Comparison of ENCODE assay signal across 9 cellular contexts in genomic region chr16:20898938-20899502, GRCh38. TPM values are rescaled to one million over a fixed set of nuclear protein-coding genes. Genes with fewer than 3 reads are reported as not detected.
DNase-seq lines count a peak whose midpoint lies in the region; ATAC-seq, FAIRE-seq and TF ChIP-seq lines count a peak whose summit lies in the region.
"Had no signal": no experiment of that assay in that cellular context is flagged by ENCODE, and none has a peak within 500 bp of the region (broad histone marks: within the 10 kb centered on the region; RNA-seq: fewer than 3 reads in every experiment).

No MANE protein-coding gene starts in this region.

- H3K36me3 ChIP-seq in HepG2 (replicated peaks in 1 of 2; ENCODE audit: control insufficient read depth in 1 of 2, insufficient read depth in 2 of 2, low read length in 2 of 2), result peaks cover 8 to 17% of the 10 kb centered on the region in 2 experiments
- peaks cover 8% of the 10 kb centered on the region for H3K36me3 ChIP-seq in upper lobe of right lung

- CTCF ChIA-PET in HepG2 (lab: Yijun Ruan, JAX; ENCODE audit: low intra/inter-chr PET ratio, low total read pairs), result no interaction called here

- TSS peak; percentile 53 for BruUV-seq in HepG2 (replicated peaks; lab: Mats Ljungman, UMichigan)

- no peaks in the 10 kb centered on the region; a peak in 1 of 5 replicates for H3K27me3 ChIP-seq in HepG2 (ENCODE audit: control insufficient read depth in 1 of 2, insufficient read depth in 2 of 2, low read length in 2 of 2)
- no peaks in the 10 kb centered on the region for H3K27me3 ChIP-seq in upper lobe of right lung

- H4K20me1 ChIP-seq in HepG2 (ENCODE audit: insufficient read depth, low read length), result peaks cover 9% of the 10 kb centered on the region; the same call in 1 of the 2 replicates

- no peak for TF ChIP-seq RAD21 in HepG2 (CRISPR knock-in tag; IDR thresholded peaks at IDR 0.05)

- peak overlapping the region; percentile 96 for H3K4me3 ChIP-seq in astrocyte of the spinal cord (ENCODE audit: low read depth, low read length)
- H3K4me3 ChIP-seq in HepG2 (replicated peaks in 1 of 3; ENCODE audit: insufficient read depth in 1 of 3, low read depth in 2 of 3, low read length in 3 of 3), result peak overlapping the region; percentile 83 to 95 (median 87)
- H3K4me3 ChIP-seq in upper lobe of right lung, result peak overlapping the region; percentile 91

- H3K4me1 Mint-ChIP-seq in activated naive CD4-positive, alpha-beta T cell treated with anti-CD3 and anti-CD28 coated beads, Interleukin-2, amount 50 U/mL, for 24 hours, result peaks cover 54% of the 10 kb centered on the region

- H3K9ac ChIP-seq in HepG2 (ENCODE audit: insufficient read depth, low read depth, low read length), result peak overlapping the region; percentile 95

- TF ChIP-seq EP300 in HepG2 (IDR thresholded peaks at IDR 0.05; ENCODE audit: low read depth in 2 of 2, low read length in 2 of 2) (no peak), HepG2 (CRISPR knock-in tag; IDR thresholded peaks at IDR 0.05; ENCODE audit: borderline replicate concordance) (no peak)

- H3K9me3 Mint-ChIP-seq in activated naive CD4-positive, alpha-beta T cell treated with anti-CD3 and anti-CD28 coated beads, Interleukin-2, amount 50 U/mL, for 24 hours, result no peaks in the 10 kb centered on the region

- no peaks in the 10 kb centered on the region for H3K27me3 Mint-ChIP-seq in activated naive CD4-positive, alpha-beta T cell treated with anti-CD3 and anti-CD28 coated beads, Interleukin-2, amount 50 U/mL, for 24 hours

- DNase-seq in activated naive CD4-positive, alpha-beta T cell treated with Interleukin-2 at 50 U/mL for 16 hours, result no peak
- peak; percentile 55 for DNase-seq in astrocyte of the spinal cord (ENCODE audit: low read depth, low spot score)
- peak; percentile 56 for DNase-seq in HepG2 (ENCODE audit: low spot score)
- DNase-seq in upper lobe of right lung, result no peak
- DNase-seq in NOMO-1 treated with dmso at 0.1 percent for 144 hours (lab: John Stamatoyannopoulos, UW; ENCODE audit: unreplicated experiment), result no peak
- DNase-seq in cerebellum (ENCODE audit: low spot score), result no peak

- TF ChIP-seq CTCF in astrocyte of the spinal cord (IDR thresholded peaks at IDR 0.05; ENCODE audit: low read depth, low read length) (no peak), HepG2 (CRISPR knock-in tag; IDR thresholded peaks at IDR 0.05) (no peak), upper lobe of right lung (IDR thresholded peaks at IDR 0.05) (no peak)

- H3K36me3 Mint-ChIP-seq in activated naive CD4-positive, alpha-beta T cell treated with anti-CD3 and anti-CD28 coated beads, Interleukin-2, amount 50 U/mL, for 24 hours, result peaks cover 5% of the 10 kb centered on the region

- ATAC-seq in HepG2 (no peak), upper lobe of right lung (no peak), GM18520 (IDR thresholded peaks at IDR 0.05; ENCODE audit: unreplicated experiment) (no peak)

- no peak for TF ChIP-seq POLR2A in HepG2 (IDR thresholded peaks at IDR 0.05; ENCODE audit: insufficient read depth in 1 of 2, low read depth in 2 of 2, low read length in 2 of 2)

- no peak overlapping the region for H2AFZ ChIP-seq in HepG2 (ENCODE audit: low read length)

- in situ Hi-C loops in astrocyte of the spinal cord (cut with HindIII; ENCODE audit: low sequenced_read_pairs) (no loop called here), HepG2 (cut with HindIII; ENCODE audit: extremely low pct_ligation_motif_present, low pct_unique_long_range_greater_than_20kb) (no loop called here)

- H3K4me2 ChIP-seq in HepG2 (ENCODE audit: low read depth, low read length), result peak overlapping the region; percentile 77

- POLR2A ChIA-PET in HepG2 (lab: Yijun Ruan, JAX), result interaction anchor here (1.6 to 3.4 kb wide), 11 partner anchors 8 to 93 kb away, joined by 6 to 20 read pairs (median 12); partner anchors contain the start of genes ERI2 and REXO5

- FAIRE-seq in HepG2 (lab: Jason Lieb, UNC), result no peak
- FAIRE-seq: colon had no signal

- H3K9me3 ChIP-seq in HepG2 (ENCODE audit: low read length) (no peaks in the 10 kb centered on the region), upper lobe of right lung (no peaks in the 10 kb centered on the region)

- intact Hi-C loops in HepG2 (cut with micrococcal nuclease; ENCODE audit: unreplicated experiment) (loop anchor here (1.0 to 5.0 kb wide), 3 partner anchors 24 to 1442 kb away; no protein-coding TSS in a partner anchor), upper lobe of right lung (cut with DNase I) (no loop called here)

- peaks cover 87% of the 10 kb centered on the region for H3K79me2 ChIP-seq in HepG2 (ENCODE audit: insufficient read depth, low read length)

- peaks cover 76% of the 10 kb centered on the region for H3K4me1 ChIP-seq in HepG2 (ENCODE audit: insufficient read depth, low read length)
- H3K4me1 ChIP-seq in upper lobe of right lung, result peaks cover 48% of the 10 kb centered on the region

- peak overlapping the region; percentile 18 for H3K27ac Mint-ChIP-seq in activated naive CD4-positive, alpha-beta T cell treated with anti-CD3 and anti-CD28 coated beads, Interleukin-2, amount 50 U/mL, for 24 hours

- peak overlapping the region; percentile 94 for H3K27ac ChIP-seq in HepG2 (ENCODE audit: extremely low read length, insufficient read depth, low read length)
- peak overlapping the region; percentile 98 for H3K27ac ChIP-seq in upper lobe of right lung

- WGBS in HepG2 (ENCODE audit: low lambda C conversion rate), result 39% methylated on average over 8 of the region's 8 CpGs

- peak overlapping the region; percentile 94 for H3K4me3 Mint-ChIP-seq in activated naive CD4-positive, alpha-beta T cell treated with anti-CD3 and anti-CD28 coated beads, Interleukin-2, amount 50 U/mL, for 24 hours

TF ChIP-seq in HepG2, 621 proteins besides CTCF, POLR2A, EP300 and RAD21 (continues in another document):
- 0 out of 2 replicates have a peak, but pooled peaks have one; percentile 9 for TF ChIP-seq FOXK1 (CRISPR knock-in tag; IDR thresholded peaks at IDR 0.05; ENCODE audit: borderline replicate concordance, low read depth)

RNA-seq across cellular contexts. Expression of gene DCUN1D3, which starts 1.1 kb away (rescaled TPM):
- total RNA-seq in HepG2 (2016; rRNA removed; fragmentation: Illumina TruSeq; extraction: Trizol) (19.3 and 26.1 TPM in 2 replicates), upper lobe of right lung (28.7 TPM), cerebellum (9.7 TPM)
- total RNA-seq in HepG2 (2016; cell fraction: cytosol; rRNA removed; fragmentation: Illumina TruSeq; extraction: Trizol; ENCODE audit: low read depth), result 5.0 and 5.9 TPM in 2 replicates
- 19.9 and 24.5 TPM in 2 replicates for total RNA-seq in HepG2 (2016; cell fraction: insoluble cytoplasmic fraction; rRNA removed; fragmentation: Illumina TruSeq; extraction: Trizol)
- total RNA-seq in HepG2 (2016; cell fraction: membrane; rRNA removed; fragmentation: Illumina TruSeq; extraction: Trizol), result 16.0 and 17.0 TPM in 2 replicates
- 14.7 and 15.1 TPM in 2 replicates for total RNA-seq in HepG2 (2016; cell fraction: nucleus; rRNA removed; fragmentation: Illumina TruSeq; extraction: Trizol)
- polyA plus RNA-seq in HepG2 (2011; rRNA removed), result 5.0 and 6.3 TPM in 2 replicates
- polyA plus RNA-seq in HepG2 (2011; cell fraction: cytosol; rRNA removed), result 3.9 and 4.7 TPM in 2 replicates
- 12.3 and 12.9 TPM in 2 replicates for polyA plus RNA-seq in HepG2 (2011; cell fraction: nucleus; rRNA removed)
- 5.8 and 5.9 TPM in 2 replicates for polyA plus RNA-seq in HepG2 (2012)
- polyA plus RNA-seq in HepG2 (2016; cell fraction: cytosol; fragmentation: Illumina TruSeq; extraction: Trizol; ENCODE audit: low read depth), result 0.90 and 1.3 TPM in 2 replicates
- 10.0 and 11.9 TPM in 2 replicates for polyA plus RNA-seq in HepG2 (2016; cell fraction: insoluble cytoplasmic fraction; fragmentation: Illumina TruSeq; extraction: Trizol; ENCODE audit: low read depth)
- polyA plus RNA-seq in HepG2 (2016; cell fraction: membrane; fragmentation: Illumina TruSeq; extraction: Trizol; ENCODE audit: low read depth), result 4.5 and 5.0 TPM in 2 replicates
- polyA plus RNA-seq in HepG2 (2016; cell fraction: nucleus; fragmentation: Illumina TruSeq; extraction: Trizol; ENCODE audit: insufficient read depth, low read depth), result 19.3 and 20.7 TPM in 2 replicates
- 4.9 and 13.7 TPM in 2 replicates for polyA minus RNA-seq in HepG2 (2011; rRNA and poly(A)+ RNA removed; ENCODE audit: low replicate concordance)
- 9.6 and 11.5 TPM in 2 replicates for polyA minus RNA-seq in HepG2 (2011; cell fraction: cytosol; rRNA and poly(A)+ RNA removed)
- 39.1 and 40.5 TPM in 2 replicates for polyA minus RNA-seq in HepG2 (2011; cell fraction: nucleus; rRNA and poly(A)+ RNA removed)

RNA-seq across cellular contexts. Expression of gene LYRM1, which starts 1.6 kb away (rescaled TPM):
- total RNA-seq in HepG2 (2016; rRNA removed; fragmentation: Illumina TruSeq; extraction: Trizol) (82.6 and 106 TPM in 2 replicates), upper lobe of right lung (28.9 TPM), cerebellum (29.3 TPM)
- total RNA-seq in HepG2 (2016; cell fraction: cytosol; rRNA removed; fragmentation: Illumina TruSeq; extraction: Trizol; ENCODE audit: low read depth), result 95.5 and 110 TPM in 2 replicates
- 87.8 and 105 TPM in 2 replicates for total RNA-seq in HepG2 (2016; cell fraction: insoluble cytoplasmic fraction; rRNA removed; fragmentation: Illumina TruSeq; extraction: Trizol)
- 174 and 185 TPM in 2 replicates for total RNA-seq in HepG2 (2016; cell fraction: membrane; rRNA removed; fragmentation: Illumina TruSeq; extraction: Trizol)
- 39.6 and 43.2 TPM in 2 replicates for total RNA-seq in HepG2 (2016; cell fraction: nucleus; rRNA removed; fragmentation: Illumina TruSeq; extraction: Trizol)
- 46.1 and 59.2 TPM in 2 replicates for polyA plus RNA-seq in HepG2 (2011; rRNA removed)
- polyA plus RNA-seq in HepG2 (2011; cell fraction: cytosol; rRNA removed), result 37.9 and 54.1 TPM in 2 replicates
- polyA plus RNA-seq in HepG2 (2011; cell fraction: nucleus; rRNA removed), result 18.8 and 19.1 TPM in 2 replicates
- 51.6 and 58.6 TPM in 2 replicates for polyA plus RNA-seq in HepG2 (2012)
- 162 and 195 TPM in 2 replicates for polyA plus RNA-seq in HepG2 (2016; cell fraction: cytosol; fragmentation: Illumina TruSeq; extraction: Trizol; ENCODE audit: low read depth)
- 151 and 158 TPM in 2 replicates for polyA plus RNA-seq in HepG2 (2016; cell fraction: insoluble cytoplasmic fraction; fragmentation: Illumina TruSeq; extraction: Trizol; ENCODE audit: low read depth)
- polyA plus RNA-seq in HepG2 (2016; cell fraction: membrane; fragmentation: Illumina TruSeq; extraction: Trizol; ENCODE audit: low read depth), result 245 TPM in 2 replicates
- polyA plus RNA-seq in HepG2 (2016; cell fraction: nucleus; fragmentation: Illumina TruSeq; extraction: Trizol; ENCODE audit: insufficient read depth, low read depth), result 81.9 and 88.0 TPM in 2 replicates
- polyA minus RNA-seq in HepG2 (2011; rRNA and poly(A)+ RNA removed; ENCODE audit: low replicate concordance), result 6.1 and 16.0 TPM in 2 replicates
- polyA minus RNA-seq in HepG2 (2011; cell fraction: cytosol; rRNA and poly(A)+ RNA removed), result 23.7 and 24.1 TPM in 2 replicates
- polyA minus RNA-seq in HepG2 (2011; cell fraction: nucleus; rRNA and poly(A)+ RNA removed), result 16.4 and 21.4 TPM in 2 replicates

Comparison
In these comparisons a context has a peak if more than half of its experiments do, and no peak if none do; other contexts are left out.
1. DNase-seq: peak in astrocyte of the spinal cord (single experiment) and HepG2 (single experiment); none in activated naive CD4-positive, alpha-beta T cell treated with Interleukin-2 at 50 U/mL for 16 hours (single experiment), upper lobe of right lung (single experiment), NOMO-1 treated with dmso at 0.1 percent for 144 hours (single experiment) and cerebellum (single experiment).
2. Peak in every context shown above with its lines, with median percentiles within 50 percentile points of each other: H3K4me3 ChIP-seq.